In genomic region chr9:114689813-114690212, GRCh38 we compare ENCODE assay signal across 31 cellular contexts. TPM values are rescaled to one million over a fixed set of nuclear protein-coding genes. Genes with fewer than 3 reads are reported as not detected.
DNase-seq lines count a peak whose midpoint lies in the region; ATAC-seq and TF ChIP-seq lines count a peak whose summit lies in the region.
"Had no signal": no experiment of that assay in that cellular context is flagged by ENCODE, and none has a peak within 500 bp of the region (broad histone marks: within the 10 kb centered on the region; RNA-seq: fewer than 3 reads in every experiment).

No MANE protein-coding gene starts in this region.

- ATAC-seq in activated CD8-positive, alpha-beta memory T cell treated with anti-CD3 and anti-CD28 coated beads, Interleukin-2, amount 10 ng/mL, durations not matched to agents 7 days and 5 days = no peak
- no peak for ATAC-seq in activated CD8-positive, alpha-beta T cell treated with anti-CD3 and anti-CD28 coated beads for 36 hours
- ATAC-seq in central memory CD8-positive, alpha-beta T cell (replicated peaks; ENCODE audit: extremely low read depth, poor library complexity, severe bottlenecking) = no peak
- no peak for ATAC-seq in GM18511 (IDR thresholded peaks at IDR 0.05; ENCODE audit: unreplicated experiment)
- ATAC-seq: body of pancreas, left lung had no signal

- CTCF ChIA-PET in activated CD8-positive, alpha-beta memory T cell treated with anti-CD3 and anti-CD28 coated beads, Interleukin-2, amount 10 ng/mL, durations not matched to agents 7 days and 5 days (lab: Charles Lee) = interaction anchor here (0.6 to 2.9 kb wide), 12 partner anchors 8 to 325 kb away, joined by 3 to 23 read pairs (median 4); partner anchors contain the start of gene TEX48
- CTCF ChIA-PET in CD8-positive, alpha-beta memory T cell (lab: Charles Lee) = interaction anchor here (0.6 to 3.0 kb wide), 5 partner anchors 7 to 325 kb away, joined by 3 to 11 read pairs (median 3); no protein-coding TSS in a partner anchor
- CTCF ChIA-PET in activated CD8-positive, alpha-beta T cell treated with anti-CD3 and anti-CD28 coated beads for 36 hours (lab: Charles Lee) = interaction anchor here (0.9 to 5.8 kb wide), 6 partner anchors 7 to 230 kb away, joined by 3 to 43 read pairs (median 7); partner anchors contain the start of gene TEX48

- peaks cover 18% of the 10 kb centered on the region for H3K27me3 Mint-ChIP-seq in activated CD8-positive, alpha-beta memory T cell treated with anti-CD3 and anti-CD28 coated beads, Interleukin-2, amount 10 ng/mL, durations not matched to agents 7 days and 5 days
- H3K27me3 Mint-ChIP-seq in CD8-positive, alpha-beta memory T cell = peaks cover 0 to 3% of the 10 kb centered on the region in 2 donors
- H3K27me3 Mint-ChIP-seq in activated CD8-positive, alpha-beta T cell treated with anti-CD3 and anti-CD28 coated beads for 36 hours = no peaks in the 10 kb centered on the region
- no peaks in the 10 kb centered on the region for H3K27me3 Mint-ChIP-seq in central memory CD8-positive, alpha-beta T cell

- no peak overlapping the region for H3K4me3 Mint-ChIP-seq in activated CD8-positive, alpha-beta memory T cell treated with anti-CD3 and anti-CD28 coated beads, Interleukin-2, amount 10 ng/mL, durations not matched to agents 7 days and 5 days
- peak overlapping the region in 1 of 7 donors; percentile 52 for H3K4me3 Mint-ChIP-seq in CD8-positive, alpha-beta memory T cell
- H3K4me3 Mint-ChIP-seq in activated CD8-positive, alpha-beta T cell treated with anti-CD3 and anti-CD28 coated beads for 36 hours = no peak overlapping the region
- H3K4me3 Mint-ChIP-seq in central memory CD8-positive, alpha-beta T cell = no peak overlapping the region
- H3K4me3 Mint-ChIP-seq: activated B cell treated with CpG ODN at 0.5 μM for 24 hours; dendritic cell treated with granulocyte-macrophage colony-stimulating factor and Interleukin-4, amounts not matched to agents 40 ng/mL and 50 ng/mL, for 4 days; HFFc6 had no signal

- POLR2A ChIA-PET in CD8-positive, alpha-beta memory T cell (lab: Charles Lee) = no interaction called here
- POLR2A ChIA-PET in activated CD8-positive, alpha-beta T cell treated with anti-CD3 and anti-CD28 coated beads for 36 hours (lab: Charles Lee) = interaction anchor here (1.0 to 3.9 kb wide), 6 partner anchors 8 to 300 kb away, joined by 3 to 30 read pairs (median 17); partner anchors contain the start of gene TEX48

- H3K27ac ChIP-seq in CD8-positive, alpha-beta memory T cell (ENCODE audit: low read depth, low read length) = no peak overlapping the region
- H3K27ac ChIP-seq: adrenal gland, body of pancreas, esophagus muscularis mucosa, left lung, neutrophil, right atrium auricular region, thyroid gland had no signal

- H3K9me3 Mint-ChIP-seq in activated CD8-positive, alpha-beta memory T cell treated with anti-CD3 and anti-CD28 coated beads, Interleukin-2, amount 10 ng/mL, durations not matched to agents 7 days and 5 days (ENCODE audit: low read depth) = peaks cover 8% of the 10 kb centered on the region
- no peaks in the 10 kb centered on the region for H3K9me3 Mint-ChIP-seq in CD8-positive, alpha-beta memory T cell
- H3K9me3 Mint-ChIP-seq in activated CD8-positive, alpha-beta T cell treated with anti-CD3 and anti-CD28 coated beads for 36 hours = peaks cover 7% of the 10 kb centered on the region
- H3K9me3 Mint-ChIP-seq in central memory CD8-positive, alpha-beta T cell = no peaks in the 10 kb centered on the region
- H3K9me3 Mint-ChIP-seq: activated B cell treated with CpG ODN at 0.5 μM for 24 hours; dendritic cell treated with granulocyte-macrophage colony-stimulating factor and Interleukin-4, amounts not matched to agents 40 ng/mL and 50 ng/mL, for 4 days had no signal

- H3K9me3 ChIP-seq in CD8-positive, alpha-beta memory T cell (ENCODE audit: low read length) = no peaks in the 10 kb centered on the region
- H3K9me3 ChIP-seq: adrenal gland, BE2C, body of pancreas, esophagus muscularis mucosa, left lung, neutrophil, right atrium auricular region, SJSA1, thyroid gland had no signal

- no peak for TF ChIP-seq CTCF in activated CD8-positive, alpha-beta T cell treated with anti-CD3 and anti-CD28 coated beads for 36 hours (IDR thresholded peaks at IDR 0.05)

- peaks cover 90% of the 10 kb centered on the region for H3K4me1 Mint-ChIP-seq in activated CD8-positive, alpha-beta memory T cell treated with anti-CD3 and anti-CD28 coated beads, Interleukin-2, amount 10 ng/mL, durations not matched to agents 7 days and 5 days
- H3K4me1 Mint-ChIP-seq in CD8-positive, alpha-beta memory T cell = peaks cover 34 to 52% (median 48%) of the 10 kb centered on the region in 3 donors
- H3K4me1 Mint-ChIP-seq in activated CD8-positive, alpha-beta T cell treated with anti-CD3 and anti-CD28 coated beads for 36 hours (ENCODE audit: low read depth) = peaks cover 88% of the 10 kb centered on the region
- peaks cover 35% of the 10 kb centered on the region for H3K4me1 Mint-ChIP-seq in central memory CD8-positive, alpha-beta T cell

- peaks cover 16% of the 10 kb centered on the region for H3K4me1 ChIP-seq in CD8-positive, alpha-beta memory T cell (ENCODE audit: insufficient read depth, low read length)
- H3K4me1 ChIP-seq: adrenal gland, BE2C, esophagus muscularis mucosa, left lung, right atrium auricular region had no signal

- H3K27ac Mint-ChIP-seq in activated CD8-positive, alpha-beta memory T cell treated with anti-CD3 and anti-CD28 coated beads, Interleukin-2, amount 10 ng/mL, durations not matched to agents 7 days and 5 days = peak overlapping the region; percentile 90
- H3K27ac Mint-ChIP-seq in CD8-positive, alpha-beta memory T cell = peak overlapping the region in 7 of 8 donors; percentile 50 to 94 (median 76)
- peak overlapping the region; percentile 97 for H3K27ac Mint-ChIP-seq in activated CD8-positive, alpha-beta T cell treated with anti-CD3 and anti-CD28 coated beads for 36 hours
- peak overlapping the region; percentile 85 for H3K27ac Mint-ChIP-seq in central memory CD8-positive, alpha-beta T cell (ENCODE audit: low read depth)
- H3K27ac Mint-ChIP-seq: activated B cell treated with CpG ODN at 0.5 μM for 24 hours; dendritic cell treated with granulocyte-macrophage colony-stimulating factor and Interleukin-4, amounts not matched to agents 40 ng/mL and 50 ng/mL, for 4 days had no signal

- H3K4me3 ChIP-seq in CD8-positive, alpha-beta memory T cell (ENCODE audit: low read length) = no peak overlapping the region
- H3K4me3 ChIP-seq: adrenal gland, body of pancreas, esophagus muscularis mucosa, left lung, right atrium auricular region, SJSA1, thyroid gland had no signal

- H3K36me3 ChIP-seq in CD8-positive, alpha-beta memory T cell (ENCODE audit: insufficient read depth, low read length) = no peaks in the 10 kb centered on the region
- H3K36me3 ChIP-seq: adrenal gland, BE2C, esophagus muscularis mucosa, left lung, neutrophil, right atrium auricular region, SJSA1, thyroid gland had no signal

- H3K36me3 Mint-ChIP-seq in activated CD8-positive, alpha-beta memory T cell treated with anti-CD3 and anti-CD28 coated beads, Interleukin-2, amount 10 ng/mL, durations not matched to agents 7 days and 5 days = peaks cover 44% of the 10 kb centered on the region
- H3K36me3 Mint-ChIP-seq in CD8-positive, alpha-beta memory T cell = peaks cover 0 to 5% (median 0%) of the 10 kb centered on the region in 3 donors
- peaks cover 23% of the 10 kb centered on the region for H3K36me3 Mint-ChIP-seq in activated CD8-positive, alpha-beta T cell treated with anti-CD3 and anti-CD28 coated beads for 36 hours (ENCODE audit: low read depth)
- peaks cover 3% of the 10 kb centered on the region for H3K36me3 Mint-ChIP-seq in central memory CD8-positive, alpha-beta T cell (ENCODE audit: insufficient read depth)

- H3K27me3 ChIP-seq in CD8-positive, alpha-beta memory T cell (ENCODE audit: insufficient read depth, low read length, poor library complexity, severe bottlenecking) = no peaks in the 10 kb centered on the region
- H3K27me3 ChIP-seq: adrenal gland, BE2C, body of pancreas, esophagus muscularis mucosa, left lung, neutrophil, right atrium auricular region, SJSA1, thyroid gland had no signal

- DNase-seq in activated CD8-positive, alpha-beta memory T cell treated with anti-CD3 and anti-CD28 coated beads, Interleukin-2, amount 10 ng/mL, durations not matched to agents 7 days and 5 days = no peak
- no peak for DNase-seq in activated CD8-positive, alpha-beta memory T cell treated with anti-CD3 and anti-CD28 coated beads, Interleukin-2, amount 50 U/mL, for 48 hours
- no peak for DNase-seq in CD8-positive, alpha-beta memory T cell
- no peak for DNase-seq in activated CD8-positive, alpha-beta T cell treated with anti-CD3 and anti-CD28 coated beads for 36 hours
- no peak for DNase-seq in central memory CD8-positive, alpha-beta T cell (ENCODE audit: low spot score in 2 of 2)
- no peak for DNase-seq in middle frontal gyrus (ENCODE audit: extremely low spot score, low spot score)
- no peak for DNase-seq in NCI-H774 (lab: John Stamatoyannopoulos, UW)
- DNase-seq: activated B cell treated with CpG ODN at 0.5 μM for 24 hours; adrenal gland; BE2C; body of pancreas; EL; foreskin fibroblast; GOT3; head of caudate nucleus; HFFc6; left lung; NCI-H1048; NCI-H2107; stimulated activated CD4-positive, alpha-beta T cell treated with anti-CD3 and anti-CD28 coated beads, Interleukin-1b, Interleukin-23, amount 100 ng/mL, for 48 hours; thyroid gland had no signal

- intact Hi-C loops in activated CD8-positive, alpha-beta T cell treated with anti-CD3 and anti-CD28 coated beads for 36 hours (cut with micrococcal nuclease) = loop anchor here (1.0 to 2.0 kb wide), 3 partner anchors 8 to 205 kb away; no protein-coding TSS in a partner anchor

RNA-seq across cellular contexts. Expression of gene TEX48, which starts 7.8 kb away (rescaled TPM):
- 1 to 10 TPM in 1 of 2 experiments, under 1 TPM in 1; 0.73 to 1.6 TPM for total RNA-seq in activated CD8-positive, alpha-beta memory T cell treated with anti-CD3 and anti-CD28 coated beads, Interleukin-2, amount 10 ng/mL, durations not matched to agents 7 days and 5 days
- total RNA-seq in CD8-positive, alpha-beta memory T cell = under 1 TPM; 0.46 to 0.86 TPM
- not detected for polyA plus RNA-seq in CD8-positive, alpha-beta memory T cell
- total RNA-seq in activated CD8-positive, alpha-beta T cell treated with anti-CD3 and anti-CD28 coated beads for 36 hours = under 1 TPM in 1 of 2 experiments, not detected in 1; 0.65 TPM
- total RNA-seq: activated B cell treated with CpG ODN at 0.5 μM for 24 hours, adrenal gland, body of pancreas, esophagus muscularis mucosa, HFFc6, left lung, mesenteric fat pad, myocyte, right atrium auricular region, RPMI7951, SJSA1, thyroid gland had no signal
- polyA plus RNA-seq: adrenal gland had no signal

RNA-seq across cellular contexts. Expression of gene TEX53, which starts 32.2 kb away (rescaled TPM):
- not detected for total RNA-seq in activated CD8-positive, alpha-beta memory T cell treated with anti-CD3 and anti-CD28 coated beads, Interleukin-2, amount 10 ng/mL, durations not matched to agents 7 days and 5 days
- not detected for total RNA-seq in CD8-positive, alpha-beta memory T cell
- polyA plus RNA-seq in CD8-positive, alpha-beta memory T cell = not detected
- total RNA-seq in activated CD8-positive, alpha-beta T cell treated with anti-CD3 and anti-CD28 coated beads for 36 hours = not detected
- total RNA-seq: activated B cell treated with CpG ODN at 0.5 μM for 24 hours; activated CD8-positive, alpha-beta memory T cell treated with anti-CD3 and anti-CD28 coated beads for 36 hours; adrenal gland; body of pancreas; esophagus muscularis mucosa; HFFc6; left lung; mesenteric fat pad; myocyte; right atrium auricular region; RPMI7951; SJSA1; thyroid gland had no signal
- polyA plus RNA-seq: adrenal gland had no signal
